Comparison of ENCODE assay signal across 18 cellular contexts in genomic region chr3:62936626-62937254, GRCh38.
"Had no signal": no experiment of that assay in that cellular context is flagged by ENCODE, and none has a peak within 500 bp of the region (broad histone marks: within the 10 kb centered on the region; RNA-seq: fewer than 3 reads in every experiment).

No MANE protein-coding gene starts in this region.

- H3K9me3 ChIP-seq: SK-N-SH had no signal

- DNase-seq: Kasumi-1, KG1, MM.1S, NCI-H1092 treated with DMSO at 0.1 percent for 48 hours, NCI-H1436 treated with DMSO at 0.1 percent for 48 hours, NCI-H1694, NCI-H1930, NCI-H2081, NCI-H2107, NCI-H2227 treated with DMSO at 0.1 percent for 48 hours, NCI-H524, NCI-H82, Right ventricle myocardium superior, RPMI8226, SIG-M5, SK-N-SH, T-helper 1 cell had no signal

- H3K4me2 ChIP-seq: SK-N-SH had no signal

- FAIRE-seq: RCC 7860 had no signal

- H3K9ac ChIP-seq: SK-N-SH had no signal
